22 cellular contexts compared by ENCODE assay signal in genomic region chr5:173843800-173844199, GRCh38. TPM values are rescaled to one million over a fixed set of nuclear protein-coding genes. Genes with fewer than 3 reads are reported as not detected.
A peak's percentile ranks its signal among the peaks of the same experiment; 100 is the strongest.
DNase-seq lines count a peak whose midpoint lies in the region; ATAC-seq, FAIRE-seq and TF ChIP-seq lines count a peak whose summit lies in the region.
"Had no signal": no experiment of that assay in that cellular context is flagged by ENCODE, and none has a peak within 500 bp of the region (broad histone marks: within the 10 kb centered on the region; RNA-seq: fewer than 3 reads in every experiment).

No MANE protein-coding gene starts in this region.

- in situ Hi-C loops in K562 (cut with MboI) = no loop called here

- peaks cover 19 to 33% of the 10 kb centered on the region in 2 experiments for H3K4me1 ChIP-seq in K562 (replicated peaks in 1 of 2; ENCODE audit: control insufficient read depth in 2 of 2, insufficient read depth in 2 of 2, low read length in 2 of 2)
- peaks cover 29% of the 10 kb centered on the region for H3K4me1 ChIP-seq in parathyroid adenoma

- no peak for DNase-seq in activated naive CD4-positive, alpha-beta T cell treated with Interleukin-2 at 50 U/mL for 16 hours
- DNase-seq in K562 (ENCODE audit: extremely low read depth in 1 of 4, low spot score in 3 of 4) = no peak
- no peak for DNase-seq in WTC11 (ENCODE audit: low spot score)
- DNase-seq: AML-193; Caco-2; Calu3; CD4-positive, alpha-beta T cell; CD8-positive, alpha-beta T cell; DMS79 treated with DMSO at 0.1 percent for 48 hours; GF-D8 had no signal

- peak overlapping the region; percentile 64; the same call in 1 of the 2 replicates for H2AFZ ChIP-seq in K562 (ENCODE audit: low read depth, low read length)
- H2AFZ ChIP-seq in parathyroid adenoma = peak overlapping the region; percentile 36

- ATAC-seq in K562 = no peak
- ATAC-seq in HG02678 (IDR thresholded peaks at IDR 0.05; ENCODE audit: unreplicated experiment) = no peak
- ATAC-seq in WTC11 = no peak
- ATAC-seq: A549; CD8-positive, alpha-beta T cell had no signal

- intact Hi-C loops in K562 (cut with micrococcal nuclease) = no loop called here

- no peaks in the 10 kb centered on the region for H3K9me3 Mint-ChIP-seq in activated naive CD4-positive, alpha-beta T cell treated with anti-CD3 and anti-CD28 coated beads, Interleukin-2, amount 50 U/mL, for 24 hours
- H3K9me3 Mint-ChIP-seq in WTC11 = peaks cover 24% of the 10 kb centered on the region

- no peaks in the 10 kb centered on the region for H4K20me1 ChIP-seq in K562 (replicated peaks; ENCODE audit: control insufficient read depth, insufficient read depth, low read length)
- H4K20me1 ChIP-seq: BLaER1 treated with 17β-estradiol and CSF1 and Interleukin-3, amounts not matched to agents 10 nM and 100 nM had no signal

- H3K27me3 ChIP-seq in K562 (ENCODE audit: control insufficient read depth in 2 of 2, insufficient read depth in 2 of 2, low read length in 2 of 2) (no peaks in the 10 kb centered on the region), parathyroid adenoma (ENCODE audit: control insufficient read depth, insufficient read depth, low read length) (no peaks in the 10 kb centered on the region)
- H3K27me3 ChIP-seq: BLaER1 treated with 17β-estradiol and CSF1 and Interleukin-3, amounts not matched to agents 10 nM and 100 nM had no signal

- no peak overlapping the region for H3K4me3 Mint-ChIP-seq in activated naive CD4-positive, alpha-beta T cell treated with anti-CD3 and anti-CD28 coated beads, Interleukin-2, amount 50 U/mL, for 24 hours
- H3K4me3 Mint-ChIP-seq in WTC11 = no peak overlapping the region
- H3K4me3 Mint-ChIP-seq: B cell; CD4-positive, alpha-beta T cell; CD8-positive, alpha-beta T cell had no signal

- CTCF ChIA-PET in K562 (lab: Yijun Ruan, JAX; ENCODE audit: low intra/inter-chr PET ratio) (no interaction called here), WTC11 (lab: Charles Lee) (no interaction called here)

- H3K36me3 ChIP-seq in K562 (ENCODE audit: control insufficient read depth, insufficient read depth, low read length) (no peaks in the 10 kb centered on the region), parathyroid adenoma (ENCODE audit: control insufficient read depth, insufficient read depth, low read length) (no peaks in the 10 kb centered on the region)
- H3K36me3 ChIP-seq: BLaER1 treated with 17β-estradiol and CSF1 and Interleukin-3, amounts not matched to agents 10 nM and 100 nM had no signal

- H3K9me3 ChIP-seq in K562 (replicated peaks; ENCODE audit: control insufficient read depth, insufficient read depth, low read depth, low read length) (no peaks in the 10 kb centered on the region), parathyroid adenoma (ENCODE audit: control insufficient read depth, low read length) (no peaks in the 10 kb centered on the region)

- H3K79me2 ChIP-seq in K562 (ENCODE audit: control insufficient read depth, insufficient read depth, low read length) = no peaks in the 10 kb centered on the region
- no peaks in the 10 kb centered on the region for H3K79me2 ChIP-seq in parathyroid adenoma

- TF ChIP-seq POLR2A in K562 (conservative IDR thresholded peaks at IDR 0.05) = no peak

- H3K9ac ChIP-seq in K562 (ENCODE audit: insufficient read depth in 1 of 2, low read depth in 2 of 2, low read length in 2 of 2) (peak overlapping the region in 1 of 2 experiments; percentile 46; a peak in 1 of 4 replicates), parathyroid adenoma (no peak overlapping the region)
- H3K9ac ChIP-seq: BLaER1 treated with 17β-estradiol and CSF1 and Interleukin-3, amounts not matched to agents 10 nM and 100 nM had no signal

- H3K4me3 ChIP-seq in K562 (no peak overlapping the region), parathyroid adenoma (ENCODE audit: low read depth, low read length) (no peak overlapping the region)
- H3K4me3 ChIP-seq: A549; BLaER1 treated with 17β-estradiol and CSF1 and Interleukin-3, amounts not matched to agents 10 nM and 100 nM had no signal

- TF ChIP-seq CTCF in K562 (IDR thresholded peaks at IDR 0.05 in 2 of 3, conservative IDR thresholded peaks at IDR 0.05 in 1 of 3; ENCODE audit: insufficient read depth in 2 of 3, low read depth in 1 of 3, low read length in 3 of 3) (no peak), parathyroid adenoma (IDR thresholded peaks at IDR 0.05) (no peak), WTC11 (IDR thresholded peaks at IDR 0.05) (no peak)

- WGBS in K562 (ENCODE audit: insufficient coverage, low coverage, missing lambda C conversion rate) = 65% methylated on average over 3 of the region's 3 CpGs

- H3K36me3 Mint-ChIP-seq in activated naive CD4-positive, alpha-beta T cell treated with anti-CD3 and anti-CD28 coated beads, Interleukin-2, amount 50 U/mL, for 24 hours = no peaks in the 10 kb centered on the region
- H3K36me3 Mint-ChIP-seq in WTC11 = 0 out of 2 replicates have a peak, but pooled peaks cover 4% of the 10 kb centered on the region
- H3K36me3 Mint-ChIP-seq: CD8-positive, alpha-beta T cell had no signal

- no peaks in the 10 kb centered on the region for H3K4me1 Mint-ChIP-seq in activated naive CD4-positive, alpha-beta T cell treated with anti-CD3 and anti-CD28 coated beads, Interleukin-2, amount 50 U/mL, for 24 hours
- H3K4me1 Mint-ChIP-seq in WTC11 = peaks cover 9% of the 10 kb centered on the region

- H3K9me1 ChIP-seq in K562 (ENCODE audit: control insufficient read depth, insufficient read depth, low read length) = no peaks in the 10 kb centered on the region

- no peak for FAIRE-seq in K562 (lab: Jason Lieb, UNC)
- FAIRE-seq: A549, D721Med, G401.6, GM12891, GM19239 had no signal

- no TSS peak for BruUV-seq in K562 (replicated peaks; lab: Mats Ljungman, UMichigan)

- H3K27ac Mint-ChIP-seq in activated naive CD4-positive, alpha-beta T cell treated with anti-CD3 and anti-CD28 coated beads, Interleukin-2, amount 50 U/mL, for 24 hours = peak overlapping the region; percentile 25
- H3K27ac Mint-ChIP-seq in WTC11 = no peak overlapping the region
- H3K27ac Mint-ChIP-seq: B cell; CD4-positive, alpha-beta T cell; CD8-positive, alpha-beta T cell had no signal

- no peaks in the 10 kb centered on the region for H3K27me3 Mint-ChIP-seq in activated naive CD4-positive, alpha-beta T cell treated with anti-CD3 and anti-CD28 coated beads, Interleukin-2, amount 50 U/mL, for 24 hours
- peaks cover 7% of the 10 kb centered on the region; the same call in 1 of the 2 replicates for H3K27me3 Mint-ChIP-seq in WTC11 (ENCODE audit: low read depth)
- H3K27me3 Mint-ChIP-seq: B cell; CD4-positive, alpha-beta T cell had no signal

- POLR2A ChIA-PET in K562 (lab: Yijun Ruan, JAX) (interaction anchor here (0.8 to 2.0 kb wide), 5 partner anchors 10 to 16 kb away, joined by 3 to 4 read pairs (median 4); no protein-coding TSS in a partner anchor), WTC11 (lab: Charles Lee) (no interaction called here)

- TF ChIP-seq RAD21 in K562 (CRISPR knock-in tag; conservative IDR thresholded peaks at IDR 0.05 in 1 of 2, IDR thresholded peaks at IDR 0.05 in 1 of 2) = no peak

- no peak for TF ChIP-seq EP300 in K562 (IDR thresholded peaks at IDR 0.05; ENCODE audit: low read length)

- H3K4me2 ChIP-seq in K562 (ENCODE audit: insufficient read depth, low read length) (no peak overlapping the region), parathyroid adenoma (ENCODE audit: low read length) (no peak overlapping the region)
- H3K4me2 ChIP-seq: A549; BLaER1 treated with 17β-estradiol and CSF1 and Interleukin-3, amounts not matched to agents 10 nM and 100 nM had no signal

- H3K27ac ChIP-seq in K562 (ENCODE audit: extremely low read depth, low read depth, low read length) (no peak overlapping the region), parathyroid adenoma (no peak overlapping the region)
- H3K27ac ChIP-seq: 22Rv1; A549; BLaER1 treated with 17β-estradiol and CSF1 and Interleukin-3, amounts not matched to agents 10 nM and 100 nM; C4-2B had no signal

TF ChIP-seq in K562, 482 proteins besides CTCF, POLR2A, EP300 and RAD21 (continues in another document):
- TF ChIP-seq RFX5 (IDR thresholded peaks at IDR 0.05; ENCODE audit: low read depth, low read length) (peak; percentile 83), HEY1 (CRISPR knock-in tag; IDR thresholded peaks at IDR 0.05; ENCODE audit: borderline replicate concordance) (no peak)

TF ChIP-seq in WTC11, 78 proteins besides CTCF, POLR2A, EP300 and RAD21:
- TF ChIP-seq TP53 (CRISPR knock-in tag; IDR thresholded peaks at IDR 0.05) = no peak

RNA-seq across cellular contexts. Expression of gene CPEB4, which starts 44.3 kb away (rescaled TPM):
- total RNA-seq in K562 (2011; cell fraction: chromatin; rRNA removed; ENCODE audit: low replicate concordance) = 49.3 and 127 TPM in 2 replicates
- total RNA-seq in K562 (2011; cell fraction: nucleolus; rRNA removed) = 32.2 and 37.4 TPM in 2 replicates
- 56.7 and 64.2 TPM in 2 replicates for total RNA-seq in K562 (2011; cell fraction: nucleoplasm; rRNA removed)
- total RNA-seq in K562 (2014; rRNA removed) = 9.5 and 10.2 TPM in 2 replicates
- total RNA-seq in K562 (2014; rRNA removed; fragmentation: Illumina TruSeq; extraction: Trizol) = 20.6 and 21.8 TPM in 2 replicates
- total RNA-seq in K562 (2015; rRNA removed; fragmentation: Illumina TruSeq; extraction: Trizol) = 12.0 and 12.4 TPM in 2 replicates
- 17.7 and 19.7 TPM in 2 replicates for total RNA-seq in K562 (2021)
- 17.6 and 21.3 TPM in 2 replicates for polyA plus RNA-seq in K562 (2011; rRNA removed)
- 9.8 and 13.5 TPM in 2 replicates for polyA plus RNA-seq in K562 (2011; cell fraction: cytosol; rRNA removed)
- 33.8 and 38.5 TPM in 2 replicates for polyA plus RNA-seq in K562 (2011; cell fraction: nucleus; rRNA removed)
- 11.6 and 13.2 TPM in 2 replicates for polyA plus RNA-seq in K562 (2012)
- polyA plus RNA-seq in K562 (2014; fragmentation: Illumina TruSeq; extraction: Trizol) = 9.3 and 13.2 TPM in 2 replicates
- 10 to 100 TPM in 1 of 2 experiments, 1 to 10 TPM in 1; 7.4 to 10.2 TPM for polyA plus RNA-seq in K562 (2014; fragmentation: Nextera tagmentation; extraction: Ambion mirVana)
- polyA plus RNA-seq in K562 (2014; rRNA removed) = 11.0 and 12.2 TPM in 2 replicates
- polyA minus RNA-seq in K562 (2011; rRNA and poly(A)+ RNA removed) = 49.0 and 67.5 TPM in 2 replicates
- polyA minus RNA-seq in K562 (2011; cell fraction: cytosol; rRNA and poly(A)+ RNA removed) = 12.2 and 17.7 TPM in 2 replicates
- polyA minus RNA-seq in K562 (2011; cell fraction: nucleus; rRNA and poly(A)+ RNA removed) = 45.2 and 47.7 TPM in 2 replicates
- 9.1 to 12.7 TPM (median 9.2 TPM) in 3 replicates for total RNA-seq in WTC11 (2021)
